Comparison of ENCODE assay signal across 20 cellular contexts in the genomic region with DNA sequence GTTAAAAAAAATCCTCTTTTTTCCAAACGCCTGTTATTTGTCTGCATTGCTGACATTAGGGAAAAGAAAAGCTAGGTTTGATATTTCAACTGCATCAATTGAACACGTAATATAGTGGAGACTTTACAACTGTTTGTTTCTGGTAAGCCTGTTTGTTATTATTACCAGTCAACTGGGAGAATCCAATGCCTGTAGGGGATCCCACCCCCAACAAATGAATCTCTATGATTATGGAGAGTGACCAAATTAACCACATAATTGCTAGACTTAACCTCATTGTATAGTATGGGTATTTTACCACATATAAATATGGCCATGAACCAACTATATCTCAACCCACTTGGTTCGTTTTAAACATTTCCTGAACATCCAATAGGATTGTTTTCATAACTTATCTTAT.
"Had no signal": no experiment of that assay in that cellular context is flagged by ENCODE, and none has a peak within 500 bp of the region (broad histone marks: within the 10 kb centered on the region; RNA-seq: fewer than 3 reads in every experiment).

No MANE protein-coding gene starts in this region.

- H3K27ac ChIP-seq: brain microvascular endothelial cell had no signal

- H3K27me3 ChIP-seq: brain microvascular endothelial cell had no signal

- DNase-seq: activated B cell treated with CpG ODN at 0.5 μM for 24 hours; activated CD4-positive, alpha-beta memory T cell treated with anti-CD3 and anti-CD28 coated beads for 36 hours; activated CD4-positive, alpha-beta T cell treated with anti-CD3 and anti-CD28 coated beads, Interleukin-2, amount 10 ng/mL, durations not matched to agents 7 days and 5 days; activated CD8-positive, alpha-beta memory T cell treated with anti-CD3 and anti-CD28 coated beads for 24 hours; activated gamma-delta T cell; activated naive CD4-positive, alpha-beta T cell treated with anti-CD3 and anti-CD28 coated beads for 36 hours; activated T-cell treated with anti-CD3 and anti-CD28 coated beads, Interleukin-2, amount 50 U/mL, for 48 hours; amygdala; brain microvascular endothelial cell; cerebellar nuclear complex; Karpas-422; NCI-H1930; NCI-H2171; NCI-H2227 treated with DMSO at 0.1 percent for 48 hours; NCI-H446 treated with DMSO at 0.1 percent for 48 hours; NCI-H524 treated with DMSO at 0.1 percent for 48 hours; NCI-H774; RPMI8226; T-helper 17 cell; T-helper 9 cell had no signal

- H3K36me3 ChIP-seq: brain microvascular endothelial cell had no signal
